Comparison of ENCODE assay signal across 28 cellular contexts in genomic region chr21:38918629-38919346, GRCh38.
DNase-seq lines count a peak whose midpoint lies in the region; ATAC-seq and TF ChIP-seq lines count a peak whose summit lies in the region.
"Had no signal": no experiment of that assay in that cellular context is flagged by ENCODE, and none has a peak within 500 bp of the region (broad histone marks: within the 10 kb centered on the region; RNA-seq: fewer than 3 reads in every experiment).

No MANE protein-coding gene starts in this region.

- WGBS in urinary bladder: 85% methylated on average over 5 of the region's 5 CpGs

- H3K36me3 Mint-ChIP-seq in natural killer cell treated with Interleukin-12 subunit alpha and Interleukin-12 subunit beta and Interleukin-15 and Interleukin-18, amount 100 ng/mL, for 72 hours: no peaks in the 10 kb centered on the region
- H3K36me3 Mint-ChIP-seq in mesothelial cell of epicardium: no peaks in the 10 kb centered on the region
- H3K36me3 Mint-ChIP-seq: memory B cell had no signal

- no peak overlapping the region for H3K4me3 Mint-ChIP-seq in natural killer cell treated with Interleukin-12 subunit alpha and Interleukin-12 subunit beta and Interleukin-15 and Interleukin-18, amount 100 ng/mL, for 72 hours
- no peak overlapping the region for H3K4me3 Mint-ChIP-seq in mesothelial cell of epicardium
- H3K4me3 Mint-ChIP-seq: activated CD8-positive, alpha-beta T cell treated with anti-CD3 and anti-CD28 coated beads, Interleukin-2, amount 10 ng/mL, durations not matched to agents 7 days and 5 days; memory B cell; nephron progenitor cell had no signal

- H3K27me3 Mint-ChIP-seq in natural killer cell treated with Interleukin-12 subunit alpha and Interleukin-12 subunit beta and Interleukin-15 and Interleukin-18, amount 100 ng/mL, for 72 hours: peaks cover 14 to 34% of the 10 kb centered on the region in 2 donors
- no peaks in the 10 kb centered on the region for H3K27me3 Mint-ChIP-seq in mesothelial cell of epicardium (ENCODE audit: low read depth)

- ATAC-seq in natural killer cell treated with Interleukin-12 subunit alpha and Interleukin-12 subunit beta and Interleukin-15 and Interleukin-18, amount 100 ng/mL, for 72 hours: no peak
- no peak for ATAC-seq in HG02885 (IDR thresholded peaks at IDR 0.05; ENCODE audit: poor library complexity, unreplicated experiment)
- ATAC-seq: activated CD8-positive, alpha-beta T cell treated with anti-CD3 and anti-CD28 coated beads, Interleukin-2, amount 10 ng/mL, durations not matched to agents 7 days and 5 days; foreskin keratinocyte; psoas muscle; SK-N-SH treated with all-trans-retinoic acid at 6 μM for 48 hours; stimulated activated naive CD8-positive, alpha-beta T cell treated with anti-CD3 and anti-CD28 coated beads, Interleukin-15, Interleukin-2, amounts not matched to agents 100 U/mL and 50 U/mL, for 24 hours; upper lobe of right lung had no signal

- H3K4me1 ChIP-seq in mucosa of rectum (ENCODE audit: control insufficient read depth in 2 of 2, insufficient read depth in 2 of 2, low read length in 2 of 2): peaks cover 21 to 41% of the 10 kb centered on the region in 2 donors
- peaks cover 2% of the 10 kb centered on the region for H3K4me1 ChIP-seq in urinary bladder (ENCODE audit: insufficient read depth)

- H3K27ac ChIP-seq in KOPT-K1 (ENCODE audit: low read depth, low read length, poor library complexity, severe bottlenecking): peak overlapping the region; percentile 13
- H3K27ac ChIP-seq in dorsolateral prefrontal cortex: peak overlapping the region in 51 of 59 donors; percentile 10 to 88 (median 63)
- peak overlapping the region; percentile 53 to 66 for H3K27ac ChIP-seq in mucosa of rectum (ENCODE audit: low read depth in 2 of 2, low read length in 2 of 2)
- H3K27ac ChIP-seq in urinary bladder (ENCODE audit: low read depth): peak overlapping the region; percentile 6
- H3K27ac ChIP-seq: cardiac muscle cell, foreskin keratinocyte, GM23248, psoas muscle, upper lobe of right lung had no signal

- no peaks in the 10 kb centered on the region for H3K4me1 Mint-ChIP-seq in natural killer cell treated with Interleukin-12 subunit alpha and Interleukin-12 subunit beta and Interleukin-15 and Interleukin-18, amount 100 ng/mL, for 72 hours (ENCODE audit: low read depth in 2 of 2)
- peaks cover 28% of the 10 kb centered on the region for H3K4me1 Mint-ChIP-seq in mesothelial cell of epicardium
- H3K4me1 Mint-ChIP-seq: memory B cell had no signal

- no peaks in the 10 kb centered on the region for H3K36me3 ChIP-seq in KOPT-K1 (ENCODE audit: insufficient read depth, low read length)
- H3K36me3 ChIP-seq in mucosa of rectum (ENCODE audit: control insufficient read depth in 2 of 2, insufficient read depth in 2 of 2, low read length in 2 of 2): no peaks in the 10 kb centered on the region
- no peaks in the 10 kb centered on the region for H3K36me3 ChIP-seq in urinary bladder (ENCODE audit: insufficient read depth)
- H3K36me3 ChIP-seq: cardiac muscle cell, upper lobe of right lung had no signal

- intact Hi-C loops in dorsolateral prefrontal cortex (cut with DNase I): loop anchor here in 1 of 2 donors (10.0 kb wide), 1 partner anchor 114 kb away; the partner anchor contains the start of gene ETS2

- no peaks in the 10 kb centered on the region for H3K9me3 Mint-ChIP-seq in natural killer cell treated with Interleukin-12 subunit alpha and Interleukin-12 subunit beta and Interleukin-15 and Interleukin-18, amount 100 ng/mL, for 72 hours
- H3K9me3 Mint-ChIP-seq in mesothelial cell of epicardium: peaks cover 12% of the 10 kb centered on the region
- H3K9me3 Mint-ChIP-seq: nephron progenitor cell had no signal

- H3K4me3 ChIP-seq in dorsolateral prefrontal cortex (no peak overlapping the region), mucosa of rectum (ENCODE audit: low read length in 2 of 2) (no peak overlapping the region), urinary bladder (ENCODE audit: low read depth, low read length) (no peak overlapping the region)
- H3K4me3 ChIP-seq: cardiac muscle cell, GM23248, psoas muscle, smooth muscle cell, upper lobe of right lung had no signal

- H3K27me3 ChIP-seq in dorsolateral prefrontal cortex (peaks cover 0 to 11% (median 0%) of the 10 kb centered on the region in 45 donors), mucosa of rectum (ENCODE audit: control insufficient read depth in 2 of 2, insufficient read depth in 2 of 2, low read length in 2 of 2) (no peaks in the 10 kb centered on the region)
- H3K27me3 ChIP-seq: cardiac muscle cell, foreskin keratinocyte, upper lobe of right lung had no signal

- DNase-seq in dorsolateral prefrontal cortex (no peak), mesothelial cell of epicardium (ENCODE audit: low spot score in 2 of 2, unreplicated experiment in 2 of 2) (no peak), C1 segment of cervical spinal cord (lab: John Stamatoyannopoulos, UW) (no peak)
- DNase-seq in natural killer cell treated with Interleukin-12 subunit alpha and Interleukin-12 subunit beta and Interleukin-15 and Interleukin-18, amount 100 ng/mL, for 72 hours (ENCODE audit: low spot score): no peak
- DNase-seq: activated CD8-positive, alpha-beta T cell treated with anti-CD3 and anti-CD28 coated beads, Interleukin-2, amount 10 ng/mL, durations not matched to agents 7 days and 5 days; activated naive CD4-positive, alpha-beta T cell; activated T-cell treated with anti-CD3 and anti-CD28 coated beads, Interleukin-2, amount 50 U/mL, for 1 hour; COR-L47; foreskin keratinocyte; GM23248; hypothalamus; KBM-7; NCI-H1092; NCI-H2081; NCI-H510A treated with DMSO at 0.1 percent for 48 hours; nephron progenitor cell; psoas muscle; stimulated activated CD4-positive, alpha-beta T cell treated with anti-CD3 and anti-CD28 coated beads, Interleukin-2, amount 100 ng/mL, for 48 hours; stimulated activated naive CD8-positive, alpha-beta T cell treated with anti-CD3 and anti-CD28 coated beads, Interleukin-15, Interleukin-2, amounts not matched to agents 100 U/mL and 50 U/mL, for 24 hours; upper lobe of right lung had no signal

- H3K9me3 ChIP-seq in KOPT-K1 (ENCODE audit: insufficient read depth, low read length, poor library complexity, severe bottlenecking): no peaks in the 10 kb centered on the region
- no peaks in the 10 kb centered on the region for H3K9me3 ChIP-seq in mucosa of rectum (ENCODE audit: control insufficient read depth in 2 of 2, low read length in 2 of 2)
- H3K9me3 ChIP-seq: psoas muscle, upper lobe of right lung had no signal

- H3K9ac ChIP-seq in mucosa of rectum (ENCODE audit: low read depth in 1 of 2, low read length in 2 of 2): no peak overlapping the region
- H3K9ac ChIP-seq: GM23248 had no signal

- H3K27ac Mint-ChIP-seq in natural killer cell treated with Interleukin-12 subunit alpha and Interleukin-12 subunit beta and Interleukin-15 and Interleukin-18, amount 100 ng/mL, for 72 hours: no peak overlapping the region
- no peak overlapping the region for H3K27ac Mint-ChIP-seq in mesothelial cell of epicardium
- H3K27ac Mint-ChIP-seq: activated CD8-positive, alpha-beta T cell treated with anti-CD3 and anti-CD28 coated beads, Interleukin-2, amount 10 ng/mL, durations not matched to agents 7 days and 5 days; memory B cell had no signal

- TF ChIP-seq CTCF in dorsolateral prefrontal cortex (IDR thresholded peaks at IDR 0.05 in 54 of 56, conservative IDR thresholded peaks at IDR 0.05 in 2 of 56; ENCODE audit: low read depth in 1 of 56, partially characterized antibody in 56 of 56): no peak
- no peak for TF ChIP-seq CTCF in mesothelial cell of epicardium (IDR thresholded peaks at IDR 0.05; ENCODE audit: unreplicated experiment)

Comparison
In these comparisons a context has a peak if more than half of its experiments do, and no peak if none do; other contexts are left out.
1. H3K27ac ChIP-seq: peak in every context shown above with its lines; median percentile 63 in dorsolateral prefrontal cortex; 60 in mucosa of rectum; 13 in KOPT-K1; 6 in urinary bladder.